ENCODE assay signal across 3 cellular contexts in genomic region chr7:66178258-66178657, GRCh38.
A peak's percentile ranks its signal among the peaks of the same experiment; 100 is the strongest.
TF ChIP-seq lines count a peak whose summit lies in the region.

No MANE protein-coding gene starts in this region.

TF ChIP-seq in A549, 52 proteins besides CTCF, POLR2A, EP300 and RAD21:
- TF ChIP-seq USF2 (IDR thresholded peaks at IDR 0.05) = peak; percentile 89
- TF ChIP-seq HDAC2 (IDR thresholded peaks at IDR 0.05) = no peak

TF ChIP-seq in WTC11, 78 proteins besides CTCF, POLR2A, EP300 and RAD21:
- TF ChIP-seq TCF7 (CRISPR knock-in tag; IDR thresholded peaks at IDR 0.05; ENCODE audit: low read depth) = no peak
- no peak for TF ChIP-seq GTF2I (CRISPR knock-in tag; conservative IDR thresholded peaks at IDR 0.05)
- peak; percentile 31; the same call in 1 of the 2 replicates for TF ChIP-seq USF1 (CRISPR knock-in tag; IDR thresholded peaks at IDR 0.05)
- no peak for TF ChIP-seq PRRX2 (CRISPR knock-in tag; IDR thresholded peaks at IDR 0.05)
- peak; percentile 64 for TF ChIP-seq USF2 (CRISPR knock-in tag; IDR thresholded peaks at IDR 0.05)

TF ChIP-seq in H1, 55 proteins besides CTCF, POLR2A, EP300 and RAD21:
- TF ChIP-seq ASH2L (IDR thresholded peaks at IDR 0.05; ENCODE audit: low read length) (no peak), USF2 (IDR thresholded peaks at IDR 0.05; ENCODE audit: low read length) (peak; percentile 74), CHD7 (IDR thresholded peaks at IDR 0.05; ENCODE audit: insufficient replicate concordance, low read length) (no peak), EGR1 (IDR thresholded peaks at IDR 0.05; ENCODE audit: borderline replicate concordance, low read depth, low read length) (no peak), SP1 (IDR thresholded peaks at IDR 0.05; ENCODE audit: low read depth, low read length) (no peak), SAP30 (IDR thresholded peaks at IDR 0.05; ENCODE audit: insufficient read depth, insufficient replicate concordance, low read length) (no peak)
